ENCODE assay signal across 23 cellular contexts in the genomic region with DNA sequence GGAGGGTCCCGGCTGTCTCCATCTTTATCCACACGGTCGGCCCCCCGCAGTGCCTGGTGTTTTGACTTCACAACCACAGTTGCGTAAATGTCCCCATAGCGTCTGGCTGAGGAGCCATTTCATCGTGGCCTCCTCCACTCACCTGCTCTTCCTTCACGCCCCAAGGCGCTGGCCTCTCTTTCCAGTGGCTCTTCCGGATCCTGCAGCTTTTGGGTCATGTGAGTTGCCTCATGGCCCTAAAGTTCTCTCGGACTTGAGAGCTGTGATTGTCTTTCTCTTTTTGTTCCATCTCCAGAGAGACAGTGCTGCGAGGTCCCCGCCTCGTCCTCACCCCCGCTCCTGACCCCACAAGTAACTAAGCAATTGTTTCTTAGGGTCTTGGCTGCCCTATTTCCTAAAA. TPM values are rescaled to one million over a fixed set of nuclear protein-coding genes. Genes with fewer than 3 reads are reported as not detected.
DNase-seq lines count a peak whose midpoint lies in the region; ATAC-seq, FAIRE-seq and TF ChIP-seq lines count a peak whose summit lies in the region.
"Had no signal": no experiment of that assay in that cellular context is flagged by ENCODE, and none has a peak within 500 bp of the region (broad histone marks: within the 10 kb centered on the region; RNA-seq: fewer than 3 reads in every experiment).

No MANE protein-coding gene starts in this region.

- H3K9me1 ChIP-seq in K562 (ENCODE audit: control insufficient read depth, insufficient read depth, low read length): no peaks in the 10 kb centered on the region

- H4K20me1 ChIP-seq in BLaER1 (peaks cover 18% of the 10 kb centered on the region), K562 (replicated peaks; ENCODE audit: control insufficient read depth, insufficient read depth, low read length) (no peaks in the 10 kb centered on the region)

- intact Hi-C loops in K562 (cut with micrococcal nuclease): no loop called here

- CTCF ChIA-PET in K562 (lab: Yijun Ruan, JAX; ENCODE audit: low intra/inter-chr PET ratio): no interaction called here

- in situ Hi-C loops in K562 (cut with MboI): no loop called here

- POLR2A ChIA-PET in K562 (lab: Yijun Ruan, JAX): no interaction called here

- H3K4me1 ChIP-seq in BLaER1 (peaks cover 67% of the 10 kb centered on the region), K562 (replicated peaks in 1 of 2; ENCODE audit: control insufficient read depth in 2 of 2, insufficient read depth in 2 of 2, low read length in 2 of 2) (peaks cover 0 to 9% of the 10 kb centered on the region in 2 experiments; a peak in 2 of 5 replicates), gastroesophageal sphincter (no peaks in the 10 kb centered on the region)
- H3K4me1 ChIP-seq: A549 had no signal

- TF ChIP-seq EP300 in K562 (IDR thresholded peaks at IDR 0.05; ENCODE audit: low read length) (no peak), gastroesophageal sphincter (IDR thresholded peaks at IDR 0.05) (no peak)

- no peaks in the 10 kb centered on the region for H3K79me2 ChIP-seq in K562 (ENCODE audit: control insufficient read depth, insufficient read depth, low read length)

- TF ChIP-seq POLR2A in NB4 (IDR thresholded peaks at IDR 0.05; ENCODE audit: extremely low read depth, insufficient read length) (no peak), K562 (conservative IDR thresholded peaks at IDR 0.05) (no peak), gastroesophageal sphincter (IDR thresholded peaks at IDR 0.05) (no peak)

- WGBS in K562 (ENCODE audit: insufficient coverage, low coverage, missing lambda C conversion rate): 89% methylated on average over 14 of the region's 15 CpGs
- WGBS in gastroesophageal sphincter (ENCODE audit: low coverage in 1 of 2), 2 donors: 81 to 86% methylated on average over 5 to 12 of the region's 15 CpGs

- no peak overlapping the region for H2AFZ ChIP-seq in K562 (ENCODE audit: low read depth, low read length)

- H3K36me3 ChIP-seq in BLaER1: peaks cover 69% of the 10 kb centered on the region
- H3K36me3 ChIP-seq in K562 (ENCODE audit: control insufficient read depth, insufficient read depth, low read length): peaks cover 58% of the 10 kb centered on the region; the same call in 2 of the 3 replicates
- H3K36me3 ChIP-seq in gastroesophageal sphincter: peaks cover 0 to 94% of the 10 kb centered on the region in 2 donors

- FAIRE-seq in K562 (lab: Jason Lieb, UNC): no peak
- FAIRE-seq: A549, G401.6, H54 had no signal

- H3K27me3 ChIP-seq in BLaER1 (no peaks in the 10 kb centered on the region), K562 (ENCODE audit: control insufficient read depth in 2 of 2, insufficient read depth in 2 of 2, low read length in 2 of 2) (no peaks in the 10 kb centered on the region), gastroesophageal sphincter (no peaks in the 10 kb centered on the region)

- DNase-seq in GM10266 (ENCODE audit: extremely low spot score): peak; percentile 14
- peak; percentile 26 for DNase-seq in NB4 (ENCODE audit: low read depth)
- peak in 1 of 4 experiments; percentile 3 for DNase-seq in K562 (ENCODE audit: extremely low read depth in 1 of 4, low spot score in 3 of 4)
- DNase-seq: CD4-positive, CD25-positive, alpha-beta regulatory T cell; Karpas-422; NCI-H1417; NCI-H1694 treated with DMSO at 0.1 percent for 48 hours; NCI-H2081 treated with DMSO at 0.1 percent for 48 hours; NCI-H2171 treated with DMSO at 0.1 percent for 48 hours; NCI-H446; NCI-H526; OCI-M1; RPMI8226; SHP77; SW 1271 had no signal

- BruUV-seq in K562 (replicated peaks; lab: Mats Ljungman, UMichigan): no TSS peak

- H3K9me3 ChIP-seq in BLaER1 (no peaks in the 10 kb centered on the region), K562 (replicated peaks; ENCODE audit: control insufficient read depth, insufficient read depth, low read depth, low read length) (no peaks in the 10 kb centered on the region), gastroesophageal sphincter (no peaks in the 10 kb centered on the region)
- H3K9me3 ChIP-seq: A549 had no signal

- no peak for TF ChIP-seq RAD21 in K562 (CRISPR knock-in tag; conservative IDR thresholded peaks at IDR 0.05 in 1 of 2, IDR thresholded peaks at IDR 0.05 in 1 of 2)

- H3K27ac ChIP-seq in BLaER1 (peak overlapping the region; percentile 53; the same call in 1 of the 2 replicates), K562 (ENCODE audit: extremely low read depth, low read depth, low read length) (no peak overlapping the region), gastroesophageal sphincter (no peak overlapping the region)
- H3K27ac ChIP-seq: A549, SK-N-MC had no signal

- H3K4me3 ChIP-seq in BLaER1 (no peak overlapping the region), NB4 (ENCODE audit: low read depth, low read length) (no peak overlapping the region), K562 (no peak overlapping the region), gastroesophageal sphincter (no peak overlapping the region)
- H3K4me3 ChIP-seq: A549, SK-N-MC had no signal

- ATAC-seq in K562 (no peak), HG02759 (IDR thresholded peaks at IDR 0.05; ENCODE audit: unreplicated experiment) (no peak), GM18873 (IDR thresholded peaks at IDR 0.05; ENCODE audit: low FRiP score, unreplicated experiment) (no peak), gastroesophageal sphincter (no peak)
- ATAC-seq: A549 had no signal

- H3K4me2 ChIP-seq in BLaER1 (peak overlapping the region; percentile 94), K562 (ENCODE audit: insufficient read depth, low read length) (no peak overlapping the region)
- H3K4me2 ChIP-seq: A549 had no signal

- no peak overlapping the region for H3K9ac ChIP-seq in BLaER1
- H3K9ac ChIP-seq in K562 (ENCODE audit: insufficient read depth in 1 of 2, low read depth in 2 of 2, low read length in 2 of 2): no peak overlapping the region

- TF ChIP-seq CTCF in GM10266 (IDR thresholded peaks at IDR 0.05; ENCODE audit: control insufficient read depth, insufficient read depth, low read depth, missing control alignments) (no peak), NB4 (IDR thresholded peaks at IDR 0.05; ENCODE audit: low read depth, low read length) (no peak), K562 (IDR thresholded peaks at IDR 0.05 in 2 of 3, conservative IDR thresholded peaks at IDR 0.05 in 1 of 3; ENCODE audit: insufficient read depth in 2 of 3, low read depth in 1 of 3, low read length in 3 of 3) (no peak), gastroesophageal sphincter (IDR thresholded peaks at IDR 0.05) (no peak)

RNA-seq across cellular contexts. Expression of a gene that starts 22.7 kb away (rescaled TPM):
- total RNA-seq in K562 (2011; cell fraction: chromatin; rRNA removed; ENCODE audit: low replicate concordance): 17.5 and 43.7 TPM in 2 replicates
- 32.5 and 32.6 TPM in 2 replicates for total RNA-seq in K562 (2011; cell fraction: nucleolus; rRNA removed)
- 23.0 and 25.4 TPM in 2 replicates for total RNA-seq in K562 (2011; cell fraction: nucleoplasm; rRNA removed)
- total RNA-seq in K562 (2014; rRNA removed) (27.0 and 32.8 TPM in 2 replicates), K562 (2014; rRNA removed; fragmentation: Illumina TruSeq; extraction: Trizol) (2.2 and 2.5 TPM in 2 replicates), K562 (2015; rRNA removed; fragmentation: Illumina TruSeq; extraction: Trizol) (10.3 and 11.3 TPM in 2 replicates), K562 (2021) (32.7 and 33.6 TPM in 2 replicates), gastroesophageal sphincter (10 to 100 TPM; 34.5 to 66.5 (median 51.2) TPM)
- polyA plus RNA-seq in K562 (2011; rRNA removed) (6.1 and 8.4 TPM in 2 replicates), K562 (2014; fragmentation: Illumina TruSeq; extraction: Trizol) (11.6 and 13.2 TPM in 2 replicates), K562 (2014; fragmentation: Nextera tagmentation; extraction: Ambion mirVana) (under 1 TPM; 0.18 to 0.52 TPM), K562 (2014; rRNA removed) (18.7 and 20.4 TPM in 2 replicates)
- 11.7 and 27.6 TPM in 2 replicates for polyA plus RNA-seq in K562 (2011; cell fraction: cytosol; rRNA removed)
- 18.7 and 32.5 TPM in 2 replicates for polyA plus RNA-seq in K562 (2011; cell fraction: nucleus; rRNA removed)
- 15.4 and 25.6 TPM in 2 replicates for polyA plus RNA-seq in K562 (2012)
- 2.1 and 5.8 TPM in 2 replicates for polyA minus RNA-seq in K562 (2011; rRNA and poly(A)+ RNA removed)
- 8.8 and 13.6 TPM in 2 replicates for polyA minus RNA-seq in K562 (2011; cell fraction: cytosol; rRNA and poly(A)+ RNA removed)
- 10.6 and 11.7 TPM in 2 replicates for polyA minus RNA-seq in K562 (2011; cell fraction: nucleus; rRNA and poly(A)+ RNA removed)

RNA-seq across cellular contexts. Expression of a gene that starts 29.6 kb away (rescaled TPM):
- 1.7 and 9.3 TPM in 2 replicates for total RNA-seq in K562 (2011; cell fraction: chromatin; rRNA removed; ENCODE audit: low replicate concordance)
- total RNA-seq in K562 (2011; cell fraction: nucleolus; rRNA removed): 17.9 and 19.0 TPM in 2 replicates
- total RNA-seq in K562 (2011; cell fraction: nucleoplasm; rRNA removed): 5.8 and 6.7 TPM in 2 replicates
- total RNA-seq in K562 (2014; rRNA removed) (7.7 and 8.6 TPM in 2 replicates), K562 (2014; rRNA removed; fragmentation: Illumina TruSeq; extraction: Trizol) (0.67 and 0.84 TPM in 2 replicates), K562 (2015; rRNA removed; fragmentation: Illumina TruSeq; extraction: Trizol) (1.5 and 2.0 TPM in 2 replicates), K562 (2021) (7.6 and 8.2 TPM in 2 replicates), gastroesophageal sphincter (not detected)
- polyA plus RNA-seq in K562 (2011; rRNA removed) (1.4 and 3.1 TPM in 2 replicates), K562 (2014; fragmentation: Illumina TruSeq; extraction: Trizol) (0.25 and 1.5 TPM in 2 replicates), K562 (2014; fragmentation: Nextera tagmentation; extraction: Ambion mirVana) (under 1 TPM in 1 of 2 experiments, not detected in 1; 0.04 TPM), K562 (2014; rRNA removed) (7.1 and 7.5 TPM in 2 replicates)
- polyA plus RNA-seq in K562 (2011; cell fraction: cytosol; rRNA removed): 3.1 and 10.2 TPM in 2 replicates
- 14.7 and 20.3 TPM in 2 replicates for polyA plus RNA-seq in K562 (2011; cell fraction: nucleus; rRNA removed)
- 1.2 and 3.0 TPM in 2 replicates for polyA plus RNA-seq in K562 (2012)
- 0.21 and 0.30 TPM in 2 replicates for polyA minus RNA-seq in K562 (2011; rRNA and poly(A)+ RNA removed)
- polyA minus RNA-seq in K562 (2011; cell fraction: cytosol; rRNA and poly(A)+ RNA removed): 2.8 and 2.9 TPM in 2 replicates
- 2.4 and 2.9 TPM in 2 replicates for polyA minus RNA-seq in K562 (2011; cell fraction: nucleus; rRNA and poly(A)+ RNA removed)
- total RNA-seq: CD4-positive, CD25-positive, alpha-beta regulatory T cell had no signal
- polyA plus RNA-seq: CD4-positive, CD25-positive, alpha-beta regulatory T cell had no signal

RNA-seq across cellular contexts. Expression of a gene that starts 34.7 kb away (rescaled TPM):
- 19.5 and 61.4 TPM in 2 replicates for total RNA-seq in K562 (2011; cell fraction: chromatin; rRNA removed; ENCODE audit: low replicate concordance)
- total RNA-seq in K562 (2011; cell fraction: nucleolus; rRNA removed): 51.0 and 53.6 TPM in 2 replicates
- 31.3 and 34.3 TPM in 2 replicates for total RNA-seq in K562 (2011; cell fraction: nucleoplasm; rRNA removed)
- 25.3 and 30.1 TPM in 2 replicates for total RNA-seq in K562 (2014; rRNA removed)
- total RNA-seq in K562 (2014; rRNA removed; fragmentation: Illumina TruSeq; extraction: Trizol): 8.2 and 10.7 TPM in 2 replicates
- 19.5 and 22.0 TPM in 2 replicates for total RNA-seq in K562 (2015; rRNA removed; fragmentation: Illumina TruSeq; extraction: Trizol)
- 40.4 TPM in 2 replicates for total RNA-seq in K562 (2021)
- 11.6 and 14.6 TPM in 2 replicates for polyA plus RNA-seq in K562 (2011; rRNA removed)
- 16.4 and 41.9 TPM in 2 replicates for polyA plus RNA-seq in K562 (2011; cell fraction: cytosol; rRNA removed)
- 40.3 and 69.3 TPM in 2 replicates for polyA plus RNA-seq in K562 (2011; cell fraction: nucleus; rRNA removed)
- 21.4 and 26.0 TPM in 2 replicates for polyA plus RNA-seq in K562 (2012)
- polyA plus RNA-seq in K562 (2014; fragmentation: Illumina TruSeq; extraction: Trizol): 21.1 and 27.8 TPM in 2 replicates
- 1 to 10 TPM in 1 of 2 experiments, under 1 TPM in 1; 0.62 to 1.0 TPM for polyA plus RNA-seq in K562 (2014; fragmentation: Nextera tagmentation; extraction: Ambion mirVana)
- polyA plus RNA-seq in K562 (2014; rRNA removed): 28.9 and 31.6 TPM in 2 replicates
- polyA minus RNA-seq in K562 (2011; rRNA and poly(A)+ RNA removed): 4.7 and 8.4 TPM in 2 replicates
- 13.9 and 18.4 TPM in 2 replicates for polyA minus RNA-seq in K562 (2011; cell fraction: cytosol; rRNA and poly(A)+ RNA removed)
- 10.0 and 12.0 TPM in 2 replicates for polyA minus RNA-seq in K562 (2011; cell fraction: nucleus; rRNA and poly(A)+ RNA removed)
- 1 to 10 TPM; 1.9 to 6.4 (median 4.1) TPM for total RNA-seq in gastroesophageal sphincter

RNA-seq across cellular contexts. Expression of a gene that starts 45.8 kb away (rescaled TPM):
- 71.6 and 270 TPM in 2 replicates for total RNA-seq in K562 (2011; cell fraction: chromatin; rRNA removed; ENCODE audit: low replicate concordance)
- 273 and 293 TPM in 2 replicates for total RNA-seq in K562 (2011; cell fraction: nucleolus; rRNA removed)
- 141 and 143 TPM in 2 replicates for total RNA-seq in K562 (2011; cell fraction: nucleoplasm; rRNA removed)
- 85.5 and 110 TPM in 2 replicates for total RNA-seq in K562 (2014; rRNA removed)
- total RNA-seq in K562 (2014; rRNA removed; fragmentation: Illumina TruSeq; extraction: Trizol): 19.7 and 21.6 TPM in 2 replicates
- total RNA-seq in K562 (2015; rRNA removed; fragmentation: Illumina TruSeq; extraction: Trizol): 37.8 and 42.5 TPM in 2 replicates
- 187 and 201 TPM in 2 replicates for total RNA-seq in K562 (2021)
- polyA plus RNA-seq in K562 (2011; rRNA removed): 18.7 and 48.0 TPM in 2 replicates
- 32.9 and 123 TPM in 2 replicates for polyA plus RNA-seq in K562 (2011; cell fraction: cytosol; rRNA removed)
- 203 and 375 TPM in 2 replicates for polyA plus RNA-seq in K562 (2011; cell fraction: nucleus; rRNA removed)
- 106 and 151 TPM in 2 replicates for polyA plus RNA-seq in K562 (2012)
- polyA plus RNA-seq in K562 (2014; fragmentation: Illumina TruSeq; extraction: Trizol): 45.6 and 100 TPM in 2 replicates
- polyA plus RNA-seq in K562 (2014; fragmentation: Nextera tagmentation; extraction: Ambion mirVana): 10 to 100 TPM in 1 of 2 experiments, 1 to 10 TPM in 1; 8.7 to 12.8 TPM
- 84.1 and 112 TPM in 2 replicates for polyA plus RNA-seq in K562 (2014; rRNA removed)
- polyA minus RNA-seq in K562 (2011; rRNA and poly(A)+ RNA removed): 6.2 and 8.2 TPM in 2 replicates
- 33.3 and 34.1 TPM in 2 replicates for polyA minus RNA-seq in K562 (2011; cell fraction: cytosol; rRNA and poly(A)+ RNA removed)
- polyA minus RNA-seq in K562 (2011; cell fraction: nucleus; rRNA and poly(A)+ RNA removed): 65.0 and 81.9 TPM in 2 replicates
- total RNA-seq in gastroesophageal sphincter: 1 to 10 TPM in 2 of 4 donors, not detected in 2; 1.6 to 1.7 TPM

RNA-seq across cellular contexts. Expression of a gene that starts 51.4 kb away (rescaled TPM):
- 2.1 and 5.8 TPM in 2 replicates for total RNA-seq in K562 (2011; cell fraction: chromatin; rRNA removed; ENCODE audit: low replicate concordance)
- 5.5 and 7.5 TPM in 2 replicates for total RNA-seq in K562 (2011; cell fraction: nucleolus; rRNA removed)
- total RNA-seq in K562 (2011; cell fraction: nucleoplasm; rRNA removed): 3.2 and 5.1 TPM in 2 replicates
- total RNA-seq in K562 (2014; rRNA removed) (55.5 and 69.2 TPM in 2 replicates), K562 (2014; rRNA removed; fragmentation: Illumina TruSeq; extraction: Trizol) (3.5 and 4.8 TPM in 2 replicates), K562 (2015; rRNA removed; fragmentation: Illumina TruSeq; extraction: Trizol) (24.2 and 28.0 TPM in 2 replicates), K562 (2021) (25.4 and 28.4 TPM in 2 replicates), gastroesophageal sphincter (10 to 100 TPM; 21.9 to 69.1 (median 38.8) TPM)
- polyA plus RNA-seq in K562 (2011; rRNA removed) (7.6 and 11.4 TPM in 2 replicates), K562 (2014; fragmentation: Illumina TruSeq; extraction: Trizol) (5.8 and 22.3 TPM in 2 replicates), K562 (2014; fragmentation: Nextera tagmentation; extraction: Ambion mirVana) (1 to 10 TPM in 1 of 2 experiments, under 1 TPM in 1; 0.70 to 1.4 TPM), K562 (2014; rRNA removed) (45.7 and 52.6 TPM in 2 replicates)
- 18.7 and 38.7 TPM in 2 replicates for polyA plus RNA-seq in K562 (2011; cell fraction: cytosol; rRNA removed)
- polyA plus RNA-seq in K562 (2011; cell fraction: nucleus; rRNA removed): 9.2 and 10.8 TPM in 2 replicates
- polyA plus RNA-seq in K562 (2012): 21.3 and 30.5 TPM in 2 replicates
- polyA minus RNA-seq in K562 (2011; rRNA and poly(A)+ RNA removed): 0.96 and 1.9 TPM in 2 replicates
- 8.5 and 10.3 TPM in 2 replicates for polyA minus RNA-seq in K562 (2011; cell fraction: cytosol; rRNA and poly(A)+ RNA removed)
- 2.6 and 4.6 TPM in 2 replicates for polyA minus RNA-seq in K562 (2011; cell fraction: nucleus; rRNA and poly(A)+ RNA removed)
